Comparison of ENCODE assay signal across 9 cellular contexts in the genomic region with DNA sequence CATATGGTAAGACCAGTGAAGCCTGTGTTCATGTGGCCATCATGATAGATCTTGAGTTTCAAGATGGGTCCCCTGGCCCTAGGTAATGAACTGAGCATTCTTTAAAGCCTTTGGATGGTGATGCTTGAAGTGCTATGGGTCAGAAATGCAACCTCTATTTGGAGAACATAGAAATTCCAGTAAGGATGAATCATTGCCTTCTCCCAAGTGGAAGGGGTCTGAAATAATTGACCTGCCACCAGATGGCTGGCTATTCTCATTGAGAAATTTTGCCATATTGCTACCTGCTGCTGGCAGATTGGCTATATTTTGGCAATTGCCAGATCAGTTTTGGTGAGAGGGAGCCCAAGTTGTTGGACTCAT. TPM values are rescaled to one million over a fixed set of nuclear protein-coding genes. Genes with fewer than 3 reads are reported as not detected.
DNase-seq lines count a peak whose midpoint lies in the region; ATAC-seq, FAIRE-seq and TF ChIP-seq lines count a peak whose summit lies in the region.
"Had no signal": no experiment of that assay in that cellular context is flagged by ENCODE, and none has a peak within 500 bp of the region (broad histone marks: within the 10 kb centered on the region; RNA-seq: fewer than 3 reads in every experiment).

No MANE protein-coding gene starts in this region.

- H3K9me3 ChIP-seq in keratinocyte (ENCODE audit: control insufficient read depth, low read depth, low read length), result no peaks in the 10 kb centered on the region
- no peaks in the 10 kb centered on the region for H3K9me3 ChIP-seq in testis

- peaks cover 4% of the 10 kb centered on the region for H3K36me3 Mint-ChIP-seq in T-helper 2 cell treated with Interferon-gamma antibody and Interleukin-4, amounts not matched to agents 5 μg/mL and 100 μg/mL, for 36 hours (ENCODE audit: low read depth)
- H3K36me3 Mint-ChIP-seq in activated naive CD8-positive, alpha-beta T cell treated with anti-CD3 and anti-CD28 coated beads for 36 hours, result peaks cover 4% of the 10 kb centered on the region

- H3K9me1 ChIP-seq in keratinocyte (ENCODE audit: control insufficient read depth, extremely low read depth, insufficient read depth, low read length), result no peaks in the 10 kb centered on the region

- H3K79me2 ChIP-seq in keratinocyte (ENCODE audit: control insufficient read depth, insufficient read depth, low read length), result peaks cover 23% of the 10 kb centered on the region

- dilution Hi-C loops in keratinocyte (cut with MboI; ENCODE audit: extremely low pct_ligation_motif_present, low sequenced_read_pairs), result no loop called here

- TF ChIP-seq POLR2A in testis (IDR thresholded peaks at IDR 0.05), result no peak

- TF ChIP-seq CTCF in keratinocyte (optimal IDR thresholded peaks at IDR 0.05 in 1 of 3, IDR thresholded peaks at IDR 0.05 in 1 of 3, conservative IDR thresholded peaks at IDR 0.05 in 1 of 3; ENCODE audit: extremely low read depth in 1 of 3, insufficient read depth in 2 of 3, low read length in 3 of 3) (no peak), testis (IDR thresholded peaks at IDR 0.05) (no peak)

- peak overlapping the region; percentile 74 for H3K9ac ChIP-seq in keratinocyte (ENCODE audit: control insufficient read depth, extremely low read depth, insufficient read depth, low read length)

- no peaks in the 10 kb centered on the region for H4K20me1 ChIP-seq in keratinocyte (ENCODE audit: control insufficient read depth, extremely low read depth, insufficient read depth, low read length)

- no peak for FAIRE-seq in keratinocyte (lab: Jason Lieb, UNC)

- no peaks in the 10 kb centered on the region for H3K27me3 Mint-ChIP-seq in T-helper 2 cell treated with Interferon-gamma antibody and Interleukin-4, amounts not matched to agents 5 μg/mL and 100 μg/mL, for 36 hours (ENCODE audit: low read depth)
- no peaks in the 10 kb centered on the region for H3K27me3 Mint-ChIP-seq in activated naive CD8-positive, alpha-beta T cell treated with anti-CD3 and anti-CD28 coated beads for 36 hours

- peak overlapping the region; percentile 73 for H3K27ac ChIP-seq in keratinocyte (ENCODE audit: control insufficient read depth, insufficient read depth, low read length)
- peak overlapping the region; percentile 16 to 89 for H3K27ac ChIP-seq in testis

- no peak for DNase-seq in T-helper 2 cell treated with Interferon-gamma antibody and Interleukin-4, amounts not matched to agents 5 μg/mL and 100 μg/mL, for 36 hours (ENCODE audit: low spot score)
- DNase-seq in T-helper 2 cell (no peak), keratinocyte (ENCODE audit: low read depth, low spot score) (no peak), testis (no peak), NCI-H748 treated with DMSO at 0.1 percent for 48 hours (lab: John Stamatoyannopoulos, UW) (no peak)
- no peak for DNase-seq in activated naive CD8-positive, alpha-beta T cell treated with anti-CD3 and anti-CD28 coated beads for 36 hours

- peaks cover 20% of the 10 kb centered on the region for H3K4me1 Mint-ChIP-seq in T-helper 2 cell treated with Interferon-gamma antibody and Interleukin-4, amounts not matched to agents 5 μg/mL and 100 μg/mL, for 36 hours (ENCODE audit: low read depth)
- H3K4me1 Mint-ChIP-seq in activated naive CD8-positive, alpha-beta T cell treated with anti-CD3 and anti-CD28 coated beads for 36 hours, result peaks cover 33% of the 10 kb centered on the region

- ATAC-seq in HG02884 (IDR thresholded peaks at IDR 0.05; ENCODE audit: unreplicated experiment), result no peak
- no peak for ATAC-seq in HG02973 (IDR thresholded peaks at IDR 0.05; ENCODE audit: unreplicated experiment)

- intact Hi-C loops in testis (cut with DNase I; ENCODE audit: low total_unique reads), result loop anchor here (10.0 kb wide), 1 partner anchor 162 kb away; the partner anchor contains the start of gene PPP1R8

- peaks cover 0 to 5% of the 10 kb centered on the region in 2 experiments for H3K36me3 ChIP-seq in keratinocyte (ENCODE audit: control insufficient read depth in 2 of 2, extremely low read depth in 1 of 2, insufficient read depth in 2 of 2, low read length in 2 of 2)
- H3K36me3 ChIP-seq in testis (ENCODE audit: low read depth, missing control alignments), result no peaks in the 10 kb centered on the region

- peak overlapping the region in 2 of 3 experiments; percentile 87 to 99 for H3K4me3 ChIP-seq in keratinocyte (ENCODE audit: control insufficient read depth in 2 of 3, extremely low read depth in 1 of 3, insufficient read depth in 2 of 3, low read depth in 1 of 3, low read length in 3 of 3)
- no peak overlapping the region for H3K4me3 ChIP-seq in testis

- H3K27me3 ChIP-seq in keratinocyte (ENCODE audit: control insufficient read depth, extremely low read depth, insufficient read depth, low read length) (no peaks in the 10 kb centered on the region), testis (no peaks in the 10 kb centered on the region)

- H3K4me3 Mint-ChIP-seq in T-helper 2 cell treated with Interferon-gamma antibody and Interleukin-4, amounts not matched to agents 5 μg/mL and 100 μg/mL, for 36 hours, result peak overlapping the region; percentile 93
- peak overlapping the region; percentile 92 for H3K4me3 Mint-ChIP-seq in activated naive CD8-positive, alpha-beta T cell treated with anti-CD3 and anti-CD28 coated beads for 36 hours

- H3K4me2 ChIP-seq in keratinocyte (ENCODE audit: control insufficient read depth, extremely low read depth, insufficient read depth, low read depth, low read length), result peak overlapping the region; percentile 93

- H3K9me3 Mint-ChIP-seq in T-helper 2 cell treated with Interferon-gamma antibody and Interleukin-4, amounts not matched to agents 5 μg/mL and 100 μg/mL, for 36 hours, result no peaks in the 10 kb centered on the region
- H3K9me3 Mint-ChIP-seq in activated naive CD8-positive, alpha-beta T cell treated with anti-CD3 and anti-CD28 coated beads for 36 hours, result no peaks in the 10 kb centered on the region

- peaks cover 28% of the 10 kb centered on the region for H3K4me1 ChIP-seq in keratinocyte (ENCODE audit: control insufficient read depth, extremely low read depth, insufficient read depth, low read length)
- peaks cover 20% of the 10 kb centered on the region for H3K4me1 ChIP-seq in testis

- peak overlapping the region; percentile 94 for H2AFZ ChIP-seq in keratinocyte (ENCODE audit: control insufficient read depth, low read length)

- H3K27ac Mint-ChIP-seq in T-helper 2 cell treated with Interferon-gamma antibody and Interleukin-4, amounts not matched to agents 5 μg/mL and 100 μg/mL, for 36 hours, result no peak overlapping the region
- peak overlapping the region; percentile 92 for H3K27ac Mint-ChIP-seq in activated naive CD8-positive, alpha-beta T cell treated with anti-CD3 and anti-CD28 coated beads for 36 hours

RNA-seq across cellular contexts. Expression of gene IFI6, which starts 0.7 kb away (rescaled TPM):
- total RNA-seq in activated naive CD8-positive, alpha-beta T cell treated with anti-CD3 and anti-CD28 coated beads for 36 hours, result 10 to 100 TPM; 57.7 to 64.5 TPM
- 408 to 1,278 TPM (median 618 TPM) in 3 replicates for polyA plus RNA-seq in keratinocyte
- polyA plus RNA-seq in keratinocyte (2011; ENCODE audit: low read depth), result 24.6 TPM
- 305 and 602 TPM in 2 replicates for polyA plus RNA-seq in keratinocyte (2011; cell fraction: cytosol; rRNA removed)
- 580 and 676 TPM in 2 replicates for polyA plus RNA-seq in keratinocyte (2011; cell fraction: nucleus; rRNA removed)
- 51.1 and 1,172 TPM in 2 replicates for polyA plus RNA-seq in keratinocyte (2012; ENCODE audit: low replicate concordance)
- 109 to 241 TPM (median 185 TPM) in 3 replicates for polyA minus RNA-seq in keratinocyte
- 581 TPM for polyA minus RNA-seq in keratinocyte (2011; cell fraction: cytosol; rRNA and poly(A)+ RNA removed)
- polyA minus RNA-seq in keratinocyte (2011; cell fraction: nucleus; rRNA and poly(A)+ RNA removed), result 248 and 253 TPM in 2 replicates
- 100 to 1,000 TPM; 120 to 288 TPM for total RNA-seq in testis
- polyA plus RNA-seq in testis (ENCODE audit: insufficient read depth, low read depth, low replicate concordance), result 88.9 TPM

RNA-seq across cellular contexts. Expression of gene FGR, which starts 37.7 kb away (rescaled TPM):
- under 1 TPM; 0.30 to 0.35 TPM for total RNA-seq in activated naive CD8-positive, alpha-beta T cell treated with anti-CD3 and anti-CD28 coated beads for 36 hours
- polyA plus RNA-seq in keratinocyte (0.04 to 0.17 TPM in 2 of 3 replicates, not detected in the other), testis (ENCODE audit: insufficient read depth, low read depth, low replicate concordance) (5.2 TPM)
- polyA plus RNA-seq in keratinocyte (2011; ENCODE audit: low read depth), result 0.24 TPM
- polyA plus RNA-seq in keratinocyte (2011; cell fraction: cytosol; rRNA removed), result 0.04 and 0.06 TPM in 2 replicates
- polyA plus RNA-seq in keratinocyte (2011; cell fraction: nucleus; rRNA removed), result not detected in 2 replicates
- 0.06 TPM in 1 of 2 replicates, not detected in the other for polyA plus RNA-seq in keratinocyte (2012; ENCODE audit: low replicate concordance)
- not detected in 3 replicates for polyA minus RNA-seq in keratinocyte
- not detected for polyA minus RNA-seq in keratinocyte (2011; cell fraction: cytosol; rRNA and poly(A)+ RNA removed)
- not detected in 2 replicates for polyA minus RNA-seq in keratinocyte (2011; cell fraction: nucleus; rRNA and poly(A)+ RNA removed)
- 10 to 100 TPM in 1 of 2 donors, 1 to 10 TPM in 1; 10.0 to 10.2 TPM for total RNA-seq in testis
- total RNA-seq: NCI-H460 had no signal

RNA-seq across cellular contexts. Expression of gene FAM76A, which starts 53.0 kb away (rescaled TPM):
- total RNA-seq in activated naive CD8-positive, alpha-beta T cell treated with anti-CD3 and anti-CD28 coated beads for 36 hours, result 1 to 10 TPM; 8.4 to 9.0 TPM
- polyA plus RNA-seq in keratinocyte, result 7.1 to 13.5 TPM (median 12.0 TPM) in 3 replicates
- polyA plus RNA-seq in keratinocyte (2011; ENCODE audit: low read depth), result 10.9 TPM
- 6.5 and 7.4 TPM in 2 replicates for polyA plus RNA-seq in keratinocyte (2011; cell fraction: cytosol; rRNA removed)
- polyA plus RNA-seq in keratinocyte (2011; cell fraction: nucleus; rRNA removed), result 13.1 and 14.0 TPM in 2 replicates
- polyA plus RNA-seq in keratinocyte (2012; ENCODE audit: low replicate concordance), result 6.9 and 8.1 TPM in 2 replicates
- 2.9 to 14.7 TPM (median 9.7 TPM) in 3 replicates for polyA minus RNA-seq in keratinocyte
- polyA minus RNA-seq in keratinocyte (2011; cell fraction: cytosol; rRNA and poly(A)+ RNA removed), result 6.1 TPM
- 4.1 and 13.0 TPM in 2 replicates for polyA minus RNA-seq in keratinocyte (2011; cell fraction: nucleus; rRNA and poly(A)+ RNA removed)
- total RNA-seq in testis, result 10 to 100 TPM; 22.6 to 23.0 TPM
- polyA plus RNA-seq in testis (ENCODE audit: insufficient read depth, low read depth, low replicate concordance), result 26.6 TPM

Comparison
In these comparisons a context has a peak if more than half of its experiments do, and no peak if none do; other contexts are left out.
1. H3K4me3 ChIP-seq: peak in keratinocyte (2 of 3); none in testis (0 of 2).
2. RNA of gene FGR, which starts 37.7 kb away (total RNA-seq): 10.0 to 10.2 TPM in testis; 0.30 to 0.35 TPM in activated naive CD8-positive, alpha-beta T cell treated with anti-CD3 and anti-CD28 coated beads for 36 hours; every median in the first group is over 4 times any median in the second.